Comparison of ENCODE assay signal across 14 cellular contexts in the genomic region with DNA sequence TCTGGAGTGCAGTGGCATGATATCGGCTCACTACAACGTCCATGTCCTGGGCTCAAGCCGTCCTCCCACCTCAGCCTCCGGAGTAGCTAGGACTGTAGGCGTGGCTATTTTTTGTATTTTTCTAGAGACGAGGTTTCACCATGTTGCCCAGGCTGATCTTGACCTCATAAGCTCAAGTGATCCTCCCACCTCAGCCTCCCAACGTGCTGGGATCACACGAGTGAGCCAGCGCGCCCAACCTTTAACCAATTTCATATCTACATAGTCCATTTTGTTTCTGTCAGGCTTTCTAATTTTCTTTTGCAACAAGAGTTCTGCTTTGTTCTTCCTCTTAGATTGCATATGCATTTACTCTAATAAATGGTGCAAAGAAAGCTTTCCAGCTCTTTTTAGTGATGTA. TPM values are rescaled to one million over a fixed set of nuclear protein-coding genes. Genes with fewer than 3 reads are reported as not detected.
DNase-seq lines count a peak whose midpoint lies in the region; ATAC-seq and TF ChIP-seq lines count a peak whose summit lies in the region.
"Had no signal": no experiment of that assay in that cellular context is flagged by ENCODE, and none has a peak within 500 bp of the region (broad histone marks: within the 10 kb centered on the region; RNA-seq: fewer than 3 reads in every experiment).

No MANE protein-coding gene starts in this region.

- peaks cover 7% of the 10 kb centered on the region for H3K4me1 ChIP-seq in PC-9 (replicated peaks; ENCODE audit: insufficient read depth)
- H3K4me1 ChIP-seq: BE2C had no signal

- no TSS peak for BruUV-seq in MCF 10A (replicated peaks; lab: Mats Ljungman, UMichigan)
- BruUV-seq in PC-9 (replicated peaks; lab: Mats Ljungman, UMichigan), result no TSS peak

- H3F3A ChIP-seq in PC-9 (ENCODE audit: insufficient read depth, low read depth), result peaks cover 21% of the 10 kb centered on the region; the same call in 1 of the 2 replicates

- H3K79me2 ChIP-seq in PC-9 (ENCODE audit: low read depth), result peaks cover 87% of the 10 kb centered on the region

- H3K4me3 ChIP-seq in PC-9, result no peak overlapping the region

- peak overlapping the region; percentile 17; the same call in 1 of the 2 replicates for H3K27ac ChIP-seq in RWPE1
- H3K27ac ChIP-seq in PC-9, result no peak overlapping the region

- CTCF ChIA-PET in RWPE1 (lab: Yijun Ruan, JAX) (interaction anchor here (0.5 to 0.6 kb wide), 2 partner anchors 59 to 111 kb away, joined by 4 read pairs; no protein-coding TSS in a partner anchor), MCF 10A (lab: Yijun Ruan, JAX) (interaction anchor here (0.5 to 0.8 kb wide), 3 partner anchors 74 to 141 kb away, joined by 3 to 4 read pairs (median 3); partner anchors contain the start of gene ZFTA), PC-9 (lab: Charles Lee) (interaction anchor here (0.7 kb wide), 1 partner anchor 325 kb away, joined by 3 read pairs; no protein-coding TSS in a partner anchor)

- no peak overlapping the region for H2AFZ ChIP-seq in PC-9

- H3K36me3 ChIP-seq in PC-9 (ENCODE audit: low read depth), result 0 out of 2 replicates have a peak, but pooled peaks cover 8% of the 10 kb centered on the region
- H3K36me3 ChIP-seq: BE2C had no signal

- H4K20me1 ChIP-seq in PC-9 (ENCODE audit: insufficient read depth), result peaks cover 8% of the 10 kb centered on the region; the same call in 1 of the 2 replicates

- H3K4me1 Mint-ChIP-seq in progenitor cell of endocrine pancreas (ENCODE audit: low read depth), result peaks cover 11% of the 10 kb centered on the region
- H3K4me1 Mint-ChIP-seq in activated T-helper 17 cell treated with anti-CD3 and anti-CD28 coated beads, Interleukin-2, amount 50 U/mL, for 72 hours, result peaks cover 16% of the 10 kb centered on the region
- peaks cover 19% of the 10 kb centered on the region for H3K4me1 Mint-ChIP-seq in MCF 10A (ENCODE audit: insufficient read depth, unreplicated experiment)

- ATAC-seq in activated T-helper 17 cell treated with anti-CD3 and anti-CD28 coated beads, Interleukin-2, amount 50 U/mL, for 72 hours (replicated peaks), result no peak

- POLR2A ChIA-PET in RWPE1 (lab: Yijun Ruan, JAX; ENCODE audit: low non-redundant PET), result no interaction called here
- POLR2A ChIA-PET in MCF 10A (lab: Yijun Ruan, JAX), result interaction anchor here (0.9 to 1.5 kb wide), 4 partner anchors 11 to 55 kb away, joined by 3 to 12 read pairs (median 3); partner anchors contain the start of gene RTN3
- POLR2A ChIA-PET in PC-9 (lab: Charles Lee; ENCODE audit: unreplicated experiment), result no interaction called here

- no peaks in the 10 kb centered on the region for H3K9me3 ChIP-seq in PC-9 (ENCODE audit: insufficient read depth, low read depth)
- H3K9me3 ChIP-seq: BE2C had no signal

- intact Hi-C loops in MCF 10A (cut with micrococcal nuclease) (no loop called here), PC-9 (cut with micrococcal nuclease; ENCODE audit: unreplicated experiment) (no loop called here)

- H3K4me3 Mint-ChIP-seq in progenitor cell of endocrine pancreas (ENCODE audit: low read depth) (no peak overlapping the region), MCF 10A (ENCODE audit: unreplicated experiment) (no peak overlapping the region)
- H3K4me3 Mint-ChIP-seq in activated T-helper 17 cell treated with anti-CD3 and anti-CD28 coated beads, Interleukin-2, amount 50 U/mL, for 72 hours, result no peak overlapping the region
- H3K4me3 Mint-ChIP-seq: H9 had no signal

- no peaks in the 10 kb centered on the region for H3K27me3 ChIP-seq in PC-9 (ENCODE audit: insufficient read depth, low read depth)
- H3K27me3 ChIP-seq: BE2C had no signal

- no peaks in the 10 kb centered on the region for H3K9me3 Mint-ChIP-seq in progenitor cell of endocrine pancreas (ENCODE audit: low read depth)
- H3K9me3 Mint-ChIP-seq in activated T-helper 17 cell treated with anti-CD3 and anti-CD28 coated beads, Interleukin-2, amount 50 U/mL, for 72 hours, result no peaks in the 10 kb centered on the region
- H3K9me3 Mint-ChIP-seq in MCF 10A (ENCODE audit: unreplicated experiment), result no peaks in the 10 kb centered on the region
- H3K9me3 Mint-ChIP-seq: CD4-positive, alpha-beta memory T cell; H9 had no signal

- no peaks in the 10 kb centered on the region for H3K9me2 ChIP-seq in PC-9 (ENCODE audit: insufficient read depth)

- TF ChIP-seq CTCF in RWPE1 (conservative IDR thresholded peaks at IDR 0.05; ENCODE audit: low read depth), result no peak
- no peak for TF ChIP-seq CTCF in progenitor cell of endocrine pancreas (IDR thresholded peaks at IDR 0.05; ENCODE audit: unreplicated experiment)
- no peak for TF ChIP-seq CTCF in MCF 10A (IDR thresholded peaks at IDR 0.05; ENCODE audit: unreplicated experiment)
- no peak for TF ChIP-seq CTCF in PC-9 (conservative IDR thresholded peaks at IDR 0.05)

- H3K27ac Mint-ChIP-seq in progenitor cell of endocrine pancreas (peak overlapping the region; percentile 16), MCF 10A (ENCODE audit: low read depth, unreplicated experiment) (no peak overlapping the region)
- no peak overlapping the region for H3K27ac Mint-ChIP-seq in activated T-helper 17 cell treated with anti-CD3 and anti-CD28 coated beads, Interleukin-2, amount 50 U/mL, for 72 hours
- H3K27ac Mint-ChIP-seq: CD4-positive, alpha-beta memory T cell; H9 had no signal

- DNase-seq in CD1c-positive myeloid dendritic cell (ENCODE audit: extremely low spot score) (peak; percentile 63), RWPE1 (ENCODE audit: low spot score) (no peak), progenitor cell of endocrine pancreas (ENCODE audit: low spot score, unreplicated experiment) (no peak), MCF 10A (ENCODE audit: unreplicated experiment) (no peak), PC-9 (no peak)
- DNase-seq: ACHN; BE2C; C1 segment of cervical spinal cord; CD4-positive, alpha-beta memory T cell; DMS153; DMS79; GDM1; H9 had no signal

- H3K27me3 Mint-ChIP-seq in progenitor cell of endocrine pancreas (no peaks in the 10 kb centered on the region), MCF 10A (ENCODE audit: insufficient read depth, unreplicated experiment) (no peaks in the 10 kb centered on the region)
- no peaks in the 10 kb centered on the region for H3K27me3 Mint-ChIP-seq in activated T-helper 17 cell treated with anti-CD3 and anti-CD28 coated beads, Interleukin-2, amount 50 U/mL, for 72 hours
- H3K27me3 Mint-ChIP-seq: CD4-positive, alpha-beta memory T cell had no signal

- H3K36me3 Mint-ChIP-seq in progenitor cell of endocrine pancreas (ENCODE audit: insufficient read depth), result peaks cover 5% of the 10 kb centered on the region
- peaks cover 10% of the 10 kb centered on the region for H3K36me3 Mint-ChIP-seq in activated T-helper 17 cell treated with anti-CD3 and anti-CD28 coated beads, Interleukin-2, amount 50 U/mL, for 72 hours (ENCODE audit: low read depth)
- peaks cover 15% of the 10 kb centered on the region for H3K36me3 Mint-ChIP-seq in MCF 10A (ENCODE audit: insufficient read depth, unreplicated experiment)

- H3K4me2 ChIP-seq in PC-9, result no peak overlapping the region

RNA-seq across cellular contexts. Expression of gene RTN3, which starts 13.2 kb away (rescaled TPM):
- total RNA-seq in progenitor cell of endocrine pancreas (151 and 159 TPM in 2 replicates), MCF 10A (2022) (95.4 and 129 TPM in 2 replicates), PC-9 (2021) (220 and 279 TPM in 2 replicates)
- total RNA-seq in activated T-helper 17 cell treated with anti-CD3 and anti-CD28 coated beads, Interleukin-2, amount 50 U/mL, for 72 hours, result 10 to 100 TPM; 53.2 to 59.3 TPM

RNA-seq across cellular contexts. Expression of gene ATL3, which starts 23.3 kb away (rescaled TPM):
- total RNA-seq in progenitor cell of endocrine pancreas (9.4 and 11.7 TPM in 2 replicates), MCF 10A (2022) (74.0 and 77.1 TPM in 2 replicates), PC-9 (2021) (78.5 and 98.3 TPM in 2 replicates)
- total RNA-seq in activated T-helper 17 cell treated with anti-CD3 and anti-CD28 coated beads, Interleukin-2, amount 50 U/mL, for 72 hours, result 10 to 100 TPM; 31.1 to 33.3 TPM
